16 cellular contexts compared by ENCODE assay signal in the genomic region with DNA sequence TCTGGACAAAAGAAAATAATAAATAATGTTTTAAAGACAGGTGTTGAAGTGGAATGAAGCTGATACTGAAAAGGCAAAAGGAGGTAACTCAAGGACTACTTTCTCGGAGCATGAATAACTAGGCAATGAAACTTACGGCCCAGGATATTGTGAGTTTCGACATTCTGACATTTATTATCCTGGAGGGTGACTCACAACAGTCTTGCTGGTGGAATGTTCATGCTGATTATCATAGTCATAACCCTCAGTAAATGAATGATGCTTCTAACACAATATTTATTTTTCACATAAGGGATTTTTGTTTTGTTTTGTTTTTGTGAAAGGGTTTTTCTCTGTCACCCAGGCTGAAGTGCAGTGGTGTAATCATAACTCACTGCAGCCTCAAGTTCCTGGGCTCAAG.
DNase-seq lines count a peak whose midpoint lies in the region; ATAC-seq and TF ChIP-seq lines count a peak whose summit lies in the region.
"Had no signal": no experiment of that assay in that cellular context is flagged by ENCODE, and none has a peak within 500 bp of the region (broad histone marks: within the 10 kb centered on the region; RNA-seq: fewer than 3 reads in every experiment).

No MANE protein-coding gene starts in this region.

- intact Hi-C loops in A673 (cut with micrococcal nuclease; ENCODE audit: unreplicated experiment) (no loop called here), psoas muscle (cut with DNase I) (no loop called here)

- CTCF ChIA-PET in A673 (lab: Charles Lee), result no interaction called here

- H3K27me3 ChIP-seq in A673 (replicated peaks; ENCODE audit: insufficient read depth, low read depth, low read length, poor library complexity) (no peaks in the 10 kb centered on the region), psoas muscle (ENCODE audit: insufficient read depth in 3 of 3, low read length in 2 of 3) (no peaks in the 10 kb centered on the region)
- H3K27me3 ChIP-seq: thyroid gland had no signal

- DNase-seq in A673 (ENCODE audit: low spot score) (peak; percentile 51), HK-2 (ENCODE audit: unreplicated experiment) (peak; percentile 10), amniotic epithelial cell (ENCODE audit: low read depth) (peak; percentile 97), foreskin melanocyte (peak; percentile 69), psoas muscle (no peak)
- DNase-seq in activated effector memory CD4-positive, alpha-beta T cell treated with Interleukin-2 at 50 U/mL for 16 hours, result no peak
- no peak for DNase-seq in activated CD4-positive, alpha-beta T cell treated with anti-CD3 and anti-CD28 coated beads for 1 hour
- DNase-seq: activated CD8-positive, alpha-beta T cell treated with anti-CD3 and anti-CD28 coated beads, Interleukin-2, amount 10 ng/mL, durations not matched to agents 7 days and 5 days; BE2C; effector CD8-positive, alpha-beta T cell; NCI-H2029 treated with DMSO at 0.1 percent for 48 hours; right cardiac atrium; T-helper 2 cell; thyroid gland had no signal

- 60 to 66% (median 62%) methylated on average over 3 of the region's 3 CpGs for WGBS in psoas muscle, 3 donors

- H3K4me3 ChIP-seq in A673 (ENCODE audit: low read depth, low read length, poor library complexity, severe bottlenecking), result no peak overlapping the region
- no peak overlapping the region for H3K4me3 ChIP-seq in psoas muscle
- H3K4me3 ChIP-seq: thyroid gland had no signal

- H3K36me3 ChIP-seq in A673 (ENCODE audit: insufficient read depth, low read length, poor library complexity, severe bottlenecking) (no peaks in the 10 kb centered on the region), psoas muscle (ENCODE audit: insufficient read depth in 1 of 2, low read depth in 1 of 2) (no peaks in the 10 kb centered on the region)
- H3K36me3 ChIP-seq: BE2C, thyroid gland had no signal

- H3K9me3 ChIP-seq in A673 (ENCODE audit: low read depth, low read length, poor library complexity, severe bottlenecking) (no peaks in the 10 kb centered on the region), psoas muscle (no peaks in the 10 kb centered on the region)
- H3K9me3 ChIP-seq: BE2C, thyroid gland had no signal

- no peak overlapping the region for H3K27ac ChIP-seq in A673 (ENCODE audit: low read depth, low read length, poor library complexity, severe bottlenecking)
- H3K27ac ChIP-seq in psoas muscle, result no peak overlapping the region
- H3K27ac ChIP-seq: thyroid gland had no signal

- ATAC-seq in psoas muscle, result no peak
- ATAC-seq in GM19395 (IDR thresholded peaks at IDR 0.05; ENCODE audit: unreplicated experiment), result no peak
- ATAC-seq: activated CD8-positive, alpha-beta T cell treated with anti-CD3 and anti-CD28 coated beads, Interleukin-2, amount 10 ng/mL, durations not matched to agents 7 days and 5 days; activated naive CD4-positive, alpha-beta T cell treated with anti-CD3 and anti-CD28 coated beads, Interleukin-2, amount 50 U/mL, for 72 hours; right cardiac atrium had no signal

- POLR2A ChIA-PET in A673 (lab: Charles Lee; ENCODE audit: low non-redundant PET), result no interaction called here

- H3K4me1 ChIP-seq in A673 (ENCODE audit: insufficient read depth, low read length, poor library complexity, severe bottlenecking), result peaks cover 7% of the 10 kb centered on the region
- H3K4me1 ChIP-seq in psoas muscle, result no peaks in the 10 kb centered on the region
- H3K4me1 ChIP-seq: BE2C, thyroid gland had no signal

- no peak for TF ChIP-seq CTCF in A673 (conservative IDR thresholded peaks at IDR 0.05; ENCODE audit: low read depth, low read length)
- TF ChIP-seq CTCF in psoas muscle (IDR thresholded peaks at IDR 0.05), result no peak

- BruUV-seq in A673 (replicated peaks; lab: Mats Ljungman, UMichigan), result no TSS peak

Comparison
In these comparisons a context has a peak if more than half of its experiments do, and no peak if none do; other contexts are left out.
1. DNase-seq: peak in A673 (single experiment), HK-2 (single experiment), amniotic epithelial cell (single experiment) and foreskin melanocyte (single experiment); none in psoas muscle (0 of 2), activated effector memory CD4-positive, alpha-beta T cell treated with Interleukin-2 at 50 U/mL for 16 hours (single experiment) and activated CD4-positive, alpha-beta T cell treated with anti-CD3 and anti-CD28 coated beads for 1 hour (single experiment).